14 cellular contexts compared by ENCODE assay signal in genomic region chr12:112183591-112184021, GRCh38. TPM values are rescaled to one million over a fixed set of nuclear protein-coding genes. Genes with fewer than 3 reads are reported as not detected.
DNase-seq lines count a peak whose midpoint lies in the region; ATAC-seq and TF ChIP-seq lines count a peak whose summit lies in the region.
"Had no signal": no experiment of that assay in that cellular context is flagged by ENCODE, and none has a peak within 500 bp of the region (broad histone marks: within the 10 kb centered on the region; RNA-seq: fewer than 3 reads in every experiment).

No MANE protein-coding gene starts in this region.

- H3K27ac ChIP-seq in tibial nerve = peak overlapping the region in 3 of 4 donors; percentile 10 to 75 (median 73)
- H3K27ac ChIP-seq: heart right ventricle, SK-N-MC, VCaP had no signal

- no peak overlapping the region for H3K4me3 ChIP-seq in tibial nerve
- H3K4me3 ChIP-seq: heart right ventricle, SK-N-MC had no signal

- no peaks in the 10 kb centered on the region for H3K9me3 ChIP-seq in tibial nerve
- H3K9me3 ChIP-seq: heart right ventricle had no signal

- intact Hi-C loops in activated T-helper 1 cell treated with anti-CD3 and anti-CD28 coated beads, Interleukin-12 subunit alpha, Interleukin-12 subunit beta, Interleukin-2, Interleukin-4 antibody, amounts not matched to agents 30 ng/mL and 10 ng/mL and 1 ng/mL, durations not matched to agents 14 hours and 24 hours and 36 hours (cut with micrococcal nuclease) = loop anchor here (1.0 to 2.0 kb wide), 2 partner anchors 53 to 204 kb away; no protein-coding TSS in a partner anchor

- H3K27me3 ChIP-seq in tibial nerve = no peaks in the 10 kb centered on the region
- H3K27me3 ChIP-seq: heart right ventricle had no signal

- WGBS in tibial nerve, 2 donors = 72 to 79% methylated on average over 7 of the region's 7 CpGs

- DNase-seq in activated naive CD8-positive, alpha-beta T cell treated with anti-CD3 and anti-CD28 coated beads, Interleukin-2, amount 50 U/mL, for 24 hours = peak; percentile 10
- no peak for DNase-seq in activated naive CD8-positive, alpha-beta T cell treated with anti-CD3 and anti-CD28 coated beads for 36 hours
- DNase-seq in activated T-helper 1 cell treated with anti-CD3 and anti-CD28 coated beads, Interleukin-12 subunit alpha, Interleukin-12 subunit beta, Interleukin-2, Interleukin-4 antibody, amounts not matched to agents 30 ng/mL and 10 ng/mL and 1 ng/mL, durations not matched to agents 14 hours and 24 hours and 36 hours (ENCODE audit: low spot score) = no peak
- DNase-seq in iPS-NIHi11 (ENCODE audit: low spot score) = peak; percentile 53
- no peak for DNase-seq in tibial nerve (ENCODE audit: low spot score in 2 of 2)
- no peak for DNase-seq in NCI-H2081 (lab: John Stamatoyannopoulos, UW)
- DNase-seq: DMS79, heart right ventricle, mesendoderm, NCI-H187 treated with DMSO at 0.1 percent for 48 hours had no signal

- no peak for TF ChIP-seq EP300 in tibial nerve (IDR thresholded peaks at IDR 0.05)

- H3K4me1 Mint-ChIP-seq in activated naive CD8-positive, alpha-beta T cell treated with anti-CD3 and anti-CD28 coated beads, Interleukin-2, amount 50 U/mL, for 24 hours = peaks cover 25% of the 10 kb centered on the region
- H3K4me1 Mint-ChIP-seq in activated naive CD8-positive, alpha-beta T cell treated with anti-CD3 and anti-CD28 coated beads for 36 hours = peaks cover 20% of the 10 kb centered on the region
- peaks cover 13% of the 10 kb centered on the region for H3K4me1 Mint-ChIP-seq in activated T-helper 1 cell treated with anti-CD3 and anti-CD28 coated beads, Interleukin-12 subunit alpha, Interleukin-12 subunit beta, Interleukin-2, Interleukin-4 antibody, amounts not matched to agents 30 ng/mL and 10 ng/mL and 1 ng/mL, durations not matched to agents 14 hours and 24 hours and 36 hours (ENCODE audit: low read depth)

- H3K4me3 Mint-ChIP-seq in activated naive CD8-positive, alpha-beta T cell treated with anti-CD3 and anti-CD28 coated beads, Interleukin-2, amount 50 U/mL, for 24 hours = peak overlapping the region; percentile 4
- no peak overlapping the region for H3K4me3 Mint-ChIP-seq in activated naive CD8-positive, alpha-beta T cell treated with anti-CD3 and anti-CD28 coated beads for 36 hours
- H3K4me3 Mint-ChIP-seq in activated T-helper 1 cell treated with anti-CD3 and anti-CD28 coated beads, Interleukin-12 subunit alpha, Interleukin-12 subunit beta, Interleukin-2, Interleukin-4 antibody, amounts not matched to agents 30 ng/mL and 10 ng/mL and 1 ng/mL, durations not matched to agents 14 hours and 24 hours and 36 hours = no peak overlapping the region

- peaks cover 0 to 48% (median 9%) of the 10 kb centered on the region in 3 donors for H3K36me3 ChIP-seq in tibial nerve

- H3K36me3 Mint-ChIP-seq in activated naive CD8-positive, alpha-beta T cell treated with anti-CD3 and anti-CD28 coated beads, Interleukin-2, amount 50 U/mL, for 24 hours (ENCODE audit: low read depth) = peaks cover 18% of the 10 kb centered on the region
- peaks cover 6% of the 10 kb centered on the region for H3K36me3 Mint-ChIP-seq in activated naive CD8-positive, alpha-beta T cell treated with anti-CD3 and anti-CD28 coated beads for 36 hours
- peaks cover 21% of the 10 kb centered on the region for H3K36me3 Mint-ChIP-seq in activated T-helper 1 cell treated with anti-CD3 and anti-CD28 coated beads, Interleukin-12 subunit alpha, Interleukin-12 subunit beta, Interleukin-2, Interleukin-4 antibody, amounts not matched to agents 30 ng/mL and 10 ng/mL and 1 ng/mL, durations not matched to agents 14 hours and 24 hours and 36 hours (ENCODE audit: low read depth)

- peak; percentile 33 for ATAC-seq in activated naive CD8-positive, alpha-beta T cell treated with anti-CD3 and anti-CD28 coated beads, Interleukin-2, amount 50 U/mL, for 24 hours
- ATAC-seq in HG03571 (IDR thresholded peaks at IDR 0.05; ENCODE audit: unreplicated experiment) (no peak), GM18867 (IDR thresholded peaks at IDR 0.05; ENCODE audit: unreplicated experiment) (no peak)

- TF ChIP-seq POLR2A in tibial nerve (IDR thresholded peaks at IDR 0.05) = no peak

- TF ChIP-seq CTCF in tibial nerve (IDR thresholded peaks at IDR 0.05) = no peak

- peaks cover 0 to 50% (median 14%) of the 10 kb centered on the region in 4 donors for H3K4me1 ChIP-seq in tibial nerve
- H3K4me1 ChIP-seq: heart right ventricle had no signal

- no peaks in the 10 kb centered on the region for H3K9me3 Mint-ChIP-seq in activated naive CD8-positive, alpha-beta T cell treated with anti-CD3 and anti-CD28 coated beads, Interleukin-2, amount 50 U/mL, for 24 hours
- H3K9me3 Mint-ChIP-seq in activated naive CD8-positive, alpha-beta T cell treated with anti-CD3 and anti-CD28 coated beads for 36 hours = no peaks in the 10 kb centered on the region
- H3K9me3 Mint-ChIP-seq in activated T-helper 1 cell treated with anti-CD3 and anti-CD28 coated beads, Interleukin-12 subunit alpha, Interleukin-12 subunit beta, Interleukin-2, Interleukin-4 antibody, amounts not matched to agents 30 ng/mL and 10 ng/mL and 1 ng/mL, durations not matched to agents 14 hours and 24 hours and 36 hours = no peaks in the 10 kb centered on the region

- H3K27me3 Mint-ChIP-seq in activated naive CD8-positive, alpha-beta T cell treated with anti-CD3 and anti-CD28 coated beads, Interleukin-2, amount 50 U/mL, for 24 hours = no peaks in the 10 kb centered on the region
- H3K27me3 Mint-ChIP-seq in activated naive CD8-positive, alpha-beta T cell treated with anti-CD3 and anti-CD28 coated beads for 36 hours = no peaks in the 10 kb centered on the region
- H3K27me3 Mint-ChIP-seq in activated T-helper 1 cell treated with anti-CD3 and anti-CD28 coated beads, Interleukin-12 subunit alpha, Interleukin-12 subunit beta, Interleukin-2, Interleukin-4 antibody, amounts not matched to agents 30 ng/mL and 10 ng/mL and 1 ng/mL, durations not matched to agents 14 hours and 24 hours and 36 hours (ENCODE audit: insufficient read depth) = no peaks in the 10 kb centered on the region

- H3K27ac Mint-ChIP-seq in activated naive CD8-positive, alpha-beta T cell treated with anti-CD3 and anti-CD28 coated beads, Interleukin-2, amount 50 U/mL, for 24 hours = peak overlapping the region; percentile 79
- no peak overlapping the region for H3K27ac Mint-ChIP-seq in activated naive CD8-positive, alpha-beta T cell treated with anti-CD3 and anti-CD28 coated beads for 36 hours
- peak overlapping the region; percentile 23 for H3K27ac Mint-ChIP-seq in activated T-helper 1 cell treated with anti-CD3 and anti-CD28 coated beads, Interleukin-12 subunit alpha, Interleukin-12 subunit beta, Interleukin-2, Interleukin-4 antibody, amounts not matched to agents 30 ng/mL and 10 ng/mL and 1 ng/mL, durations not matched to agents 14 hours and 24 hours and 36 hours

RNA-seq across cellular contexts. Expression of gene TRAFD1, which starts 58.2 kb away (rescaled TPM):
- 10 to 100 TPM; 49.6 to 49.8 TPM for total RNA-seq in activated naive CD8-positive, alpha-beta T cell treated with anti-CD3 and anti-CD28 coated beads for 36 hours
- total RNA-seq in activated T-helper 1 cell treated with anti-CD3 and anti-CD28 coated beads, Interleukin-12 subunit alpha, Interleukin-12 subunit beta, Interleukin-2, Interleukin-4 antibody, amounts not matched to agents 30 ng/mL and 10 ng/mL and 1 ng/mL, durations not matched to agents 14 hours and 24 hours and 36 hours = 46.5 and 46.7 TPM in 2 replicates
- total RNA-seq in tibial nerve = 10 to 100 TPM; 24.7 to 32.9 (median 27.4) TPM

Comparison
In these comparisons a context has a peak if more than half of its experiments do, and no peak if none do; other contexts are left out.
1. DNase-seq: peak in activated naive CD8-positive, alpha-beta T cell treated with anti-CD3 and anti-CD28 coated beads, Interleukin-2, amount 50 U/mL, for 24 hours (single experiment) and iPS-NIHi11 (single experiment); none in activated naive CD8-positive, alpha-beta T cell treated with anti-CD3 and anti-CD28 coated beads for 36 hours (single experiment), activated T-helper 1 cell treated with anti-CD3 and anti-CD28 coated beads, Interleukin-12 subunit alpha, Interleukin-12 subunit beta, Interleukin-2, Interleukin-4 antibody, amounts not matched to agents 30 ng/mL and 10 ng/mL and 1 ng/mL, durations not matched to agents 14 hours and 24 hours and 36 hours (single experiment), tibial nerve (0 of 2) and NCI-H2081 (0 of 2).